Comparison of ENCODE assay signal across 1 cellular context in the genomic region with DNA sequence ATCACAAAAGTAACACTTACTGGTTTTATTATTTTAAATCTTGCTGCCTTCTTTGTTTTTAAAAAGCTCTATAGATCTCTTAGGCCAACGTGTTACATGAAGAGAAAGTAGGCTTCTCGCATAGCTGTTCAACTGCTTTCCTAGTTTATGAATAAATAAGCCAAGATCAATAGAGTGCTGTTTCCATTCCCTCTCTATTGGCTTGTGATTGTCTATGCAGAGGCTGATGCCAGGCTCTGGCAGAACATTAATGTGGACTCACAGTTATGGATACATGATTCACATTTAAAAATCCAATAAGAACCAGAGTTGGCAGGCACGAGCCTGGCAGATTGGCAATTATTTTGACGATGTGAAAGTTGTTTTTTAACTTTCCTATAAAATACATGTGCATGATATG.
A peak's percentile ranks its signal among the peaks of the same experiment; 100 is the strongest.
TF ChIP-seq lines count a peak whose summit lies in the region.

No MANE protein-coding gene starts in this region.

TF ChIP-seq in liver, 16 proteins besides CTCF, POLR2A, EP300 and RAD21 (continued from another document):
- TF ChIP-seq, protein P1, sequence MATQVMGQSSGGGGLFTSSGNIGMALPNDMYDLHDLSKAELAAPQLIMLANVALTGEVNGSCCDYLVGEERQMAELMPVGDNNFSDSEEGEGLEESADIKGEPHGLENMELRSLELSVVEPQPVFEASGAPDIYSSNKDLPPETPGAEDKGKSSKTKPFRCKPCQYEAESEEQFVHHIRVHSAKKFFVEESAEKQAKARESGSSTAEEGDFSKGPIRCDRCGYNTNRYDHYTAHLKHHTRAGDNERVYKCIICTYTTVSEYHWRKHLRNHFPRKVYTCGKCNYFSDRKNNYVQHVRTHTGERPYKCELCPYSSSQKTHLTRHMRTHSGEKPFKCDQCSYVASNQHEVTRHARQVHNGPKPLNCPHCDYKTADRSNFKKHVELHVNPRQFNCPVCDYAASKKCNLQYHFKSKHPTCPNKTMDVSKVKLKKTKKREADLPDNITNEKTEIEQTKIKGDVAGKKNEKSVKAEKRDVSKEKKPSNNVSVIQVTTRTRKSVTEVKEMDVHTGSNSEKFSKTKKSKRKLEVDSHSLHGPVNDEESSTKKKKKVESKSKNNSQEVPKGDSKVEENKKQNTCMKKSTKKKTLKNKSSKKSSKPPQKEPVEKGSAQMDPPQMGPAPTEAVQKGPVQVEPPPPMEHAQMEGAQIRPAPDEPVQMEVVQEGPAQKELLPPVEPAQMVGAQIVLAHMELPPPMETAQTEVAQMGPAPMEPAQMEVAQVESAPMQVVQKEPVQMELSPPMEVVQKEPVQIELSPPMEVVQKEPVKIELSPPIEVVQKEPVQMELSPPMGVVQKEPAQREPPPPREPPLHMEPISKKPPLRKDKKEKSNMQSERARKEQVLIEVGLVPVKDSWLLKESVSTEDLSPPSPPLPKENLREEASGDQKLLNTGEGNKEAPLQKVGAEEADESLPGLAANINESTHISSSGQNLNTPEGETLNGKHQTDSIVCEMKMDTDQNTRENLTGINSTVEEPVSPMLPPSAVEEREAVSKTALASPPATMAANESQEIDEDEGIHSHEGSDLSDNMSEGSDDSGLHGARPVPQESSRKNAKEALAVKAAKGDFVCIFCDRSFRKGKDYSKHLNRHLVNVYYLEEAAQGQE (IDR thresholded peaks at IDR 0.05) = peak; percentile 39
- TF ChIP-seq YY1 (IDR thresholded peaks at IDR 0.05) (peak; percentile 81), NR2F2 (IDR thresholded peaks at IDR 0.05) (no peak), JUND (IDR thresholded peaks at IDR 0.05) (no peak), EGR1 (IDR thresholded peaks at IDR 0.05; ENCODE audit: low read depth in 2 of 2) (no peak), HNF4G (IDR thresholded peaks at IDR 0.05) (no peak), HNF4A (conservative IDR thresholded peaks at IDR 0.05) (peak in 1 of 2 donors; percentile 27), FOXA2 (IDR thresholded peaks at IDR 0.05) (peak; percentile 83), RXRA (IDR thresholded peaks at IDR 0.05) (peak in 1 of 2 donors; percentile 10)
- TF ChIP-seq, protein P2, sequence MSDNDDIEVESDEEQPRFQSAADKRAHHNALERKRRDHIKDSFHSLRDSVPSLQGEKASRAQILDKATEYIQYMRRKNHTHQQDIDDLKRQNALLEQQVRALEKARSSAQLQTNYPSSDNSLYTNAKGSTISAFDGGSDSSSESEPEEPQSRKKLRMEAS (IDR thresholded peaks at IDR 0.05) = no peak
- TF ChIP-seq, protein P3, sequence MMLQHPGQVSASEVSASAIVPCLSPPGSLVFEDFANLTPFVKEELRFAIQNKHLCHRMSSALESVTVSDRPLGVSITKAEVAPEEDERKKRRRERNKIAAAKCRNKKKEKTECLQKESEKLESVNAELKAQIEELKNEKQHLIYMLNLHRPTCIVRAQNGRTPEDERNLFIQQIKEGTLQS (IDR thresholded peaks at IDR 0.05) = no peak
